ENCODE assay signal across 8 cellular contexts in the genomic region with DNA sequence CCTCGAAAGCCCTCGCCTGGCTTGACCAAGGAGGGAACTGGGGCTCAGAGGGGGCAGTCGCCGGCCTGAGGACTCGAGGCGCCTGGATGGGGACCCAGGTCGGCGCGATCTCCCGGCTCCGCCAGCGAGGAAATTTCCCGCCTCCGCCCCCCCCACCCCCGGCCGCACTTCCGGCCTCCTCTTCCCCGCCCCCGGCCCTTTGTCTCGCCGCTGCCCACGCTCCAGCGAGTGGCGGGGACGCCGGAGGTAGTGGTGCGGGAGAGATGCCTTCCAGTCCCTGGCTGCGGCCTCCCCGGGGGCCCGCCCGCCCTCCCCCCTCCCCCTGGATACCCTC. TPM values are rescaled to one million over a fixed set of nuclear protein-coding genes. Genes with fewer than 3 reads are reported as not detected.
DNase-seq lines count a peak whose midpoint lies in the region; ATAC-seq and TF ChIP-seq lines count a peak whose summit lies in the region.

No MANE protein-coding gene starts in this region.

- peak overlapping the region; percentile 71 for H3K4me3 Mint-ChIP-seq in activated CD4-positive, alpha-beta T cell treated with anti-CD3 and anti-CD28 coated beads, Interleukin-2, amount 10 ng/mL, durations not matched to agents 7 days and 5 days
- H3K4me3 Mint-ChIP-seq in IgD-negative memory B cell (peak overlapping the region; percentile 76 to 88 (median 84)), nephron progenitor cell (peak overlapping the region; percentile 77)
- H3K4me3 Mint-ChIP-seq in central memory CD8-positive, alpha-beta T cell: peak overlapping the region; percentile 73

- DNase-seq in activated CD4-positive, alpha-beta T cell treated with anti-CD3 and anti-CD28 coated beads, Interleukin-2, amount 10 ng/mL, durations not matched to agents 7 days and 5 days: no peak
- DNase-seq in activated CD4-positive, alpha-beta T cell treated with anti-CD3 and anti-CD28 coated beads, Interleukin-2, amount 50 U/mL, for 4 hours: no peak
- no peak for DNase-seq in central memory CD8-positive, alpha-beta T cell (ENCODE audit: low spot score in 2 of 2)
- DNase-seq in nephron progenitor cell: peak; percentile 30
- no peak for DNase-seq in HPDE6-E6E7 (ENCODE audit: extremely low spot score)
- no peak for DNase-seq in LoVo (ENCODE audit: low spot score)

- H3K27ac Mint-ChIP-seq in activated CD4-positive, alpha-beta T cell treated with anti-CD3 and anti-CD28 coated beads, Interleukin-2, amount 10 ng/mL, durations not matched to agents 7 days and 5 days: no peak overlapping the region
- peak overlapping the region in 1 of 3 donors; percentile 82 for H3K27ac Mint-ChIP-seq in IgD-negative memory B cell
- no peak overlapping the region for H3K27ac Mint-ChIP-seq in central memory CD8-positive, alpha-beta T cell (ENCODE audit: low read depth)
- H3K27ac Mint-ChIP-seq in nephron progenitor cell: no peak overlapping the region

- CTCF ChIA-PET in activated CD4-positive, alpha-beta T cell treated with anti-CD3 and anti-CD28 coated beads, Interleukin-2, amount 10 ng/mL, durations not matched to agents 7 days and 5 days (lab: Charles Lee): no interaction called here

- ATAC-seq in central memory CD8-positive, alpha-beta T cell (replicated peaks; ENCODE audit: extremely low read depth, poor library complexity, severe bottlenecking): no peak
- ATAC-seq in GM19397 (IDR thresholded peaks at IDR 0.05; ENCODE audit: unreplicated experiment): no peak

- peaks cover 19% of the 10 kb centered on the region for H3K4me1 Mint-ChIP-seq in activated CD4-positive, alpha-beta T cell treated with anti-CD3 and anti-CD28 coated beads, Interleukin-2, amount 10 ng/mL, durations not matched to agents 7 days and 5 days
- peaks cover 0 to 7% (median 5%) of the 10 kb centered on the region in 3 donors for H3K4me1 Mint-ChIP-seq in IgD-negative memory B cell
- H3K4me1 Mint-ChIP-seq in central memory CD8-positive, alpha-beta T cell: peaks cover 9% of the 10 kb centered on the region
- H3K4me1 Mint-ChIP-seq in nephron progenitor cell: peaks cover 30% of the 10 kb centered on the region

- POLR2A ChIA-PET in activated CD4-positive, alpha-beta T cell treated with anti-CD3 and anti-CD28 coated beads, Interleukin-2, amount 10 ng/mL, durations not matched to agents 7 days and 5 days (lab: Charles Lee): no interaction called here

- no peaks in the 10 kb centered on the region for H3K36me3 Mint-ChIP-seq in activated CD4-positive, alpha-beta T cell treated with anti-CD3 and anti-CD28 coated beads, Interleukin-2, amount 10 ng/mL, durations not matched to agents 7 days and 5 days (ENCODE audit: low read depth)
- H3K36me3 Mint-ChIP-seq in IgD-negative memory B cell (no peaks in the 10 kb centered on the region), nephron progenitor cell (ENCODE audit: low read depth) (no peaks in the 10 kb centered on the region)
- H3K36me3 Mint-ChIP-seq in central memory CD8-positive, alpha-beta T cell (ENCODE audit: insufficient read depth): peaks cover 2% of the 10 kb centered on the region

- peaks cover 39% of the 10 kb centered on the region for H3K27me3 Mint-ChIP-seq in activated CD4-positive, alpha-beta T cell treated with anti-CD3 and anti-CD28 coated beads, Interleukin-2, amount 10 ng/mL, durations not matched to agents 7 days and 5 days
- peaks cover 16% of the 10 kb centered on the region for H3K27me3 Mint-ChIP-seq in IgD-negative memory B cell
- peaks cover 34% of the 10 kb centered on the region for H3K27me3 Mint-ChIP-seq in central memory CD8-positive, alpha-beta T cell
- peaks cover 36% of the 10 kb centered on the region for H3K27me3 Mint-ChIP-seq in nephron progenitor cell (ENCODE audit: low read depth, poor library complexity)

- H3K9me3 Mint-ChIP-seq in activated CD4-positive, alpha-beta T cell treated with anti-CD3 and anti-CD28 coated beads, Interleukin-2, amount 10 ng/mL, durations not matched to agents 7 days and 5 days: no peaks in the 10 kb centered on the region
- H3K9me3 Mint-ChIP-seq in IgD-negative memory B cell: peaks cover 0 to 2% (median 0%) of the 10 kb centered on the region in 3 donors
- H3K9me3 Mint-ChIP-seq in central memory CD8-positive, alpha-beta T cell: no peaks in the 10 kb centered on the region
- H3K9me3 Mint-ChIP-seq in nephron progenitor cell: no peaks in the 10 kb centered on the region

- no peak for TF ChIP-seq CTCF in nephron progenitor cell (IDR thresholded peaks at IDR 0.05)

RNA-seq across cellular contexts. Expression of a gene that starts 0.4 kb away (rescaled TPM):
- total RNA-seq in activated CD4-positive, alpha-beta T cell treated with anti-CD3 and anti-CD28 coated beads, Interleukin-2, amount 10 ng/mL, durations not matched to agents 7 days and 5 days: 1 to 10 TPM; 2.5 to 2.6 TPM
- 0.35 TPM for polyA plus RNA-seq in IgD-negative memory B cell

RNA-seq across cellular contexts. Expression of a gene that starts 19.9 kb away (rescaled TPM):
- not detected for total RNA-seq in activated CD4-positive, alpha-beta T cell treated with anti-CD3 and anti-CD28 coated beads, Interleukin-2, amount 10 ng/mL, durations not matched to agents 7 days and 5 days
- polyA plus RNA-seq in IgD-negative memory B cell: not detected

RNA-seq across cellular contexts. Expression of a gene that starts 20.1 kb away (rescaled TPM):
- total RNA-seq in activated CD4-positive, alpha-beta T cell treated with anti-CD3 and anti-CD28 coated beads, Interleukin-2, amount 10 ng/mL, durations not matched to agents 7 days and 5 days: not detected
- polyA plus RNA-seq in IgD-negative memory B cell: not detected

RNA-seq across cellular contexts. Expression of a gene that starts 36.9 kb away (rescaled TPM):
- total RNA-seq in activated CD4-positive, alpha-beta T cell treated with anti-CD3 and anti-CD28 coated beads, Interleukin-2, amount 10 ng/mL, durations not matched to agents 7 days and 5 days: 10 to 100 TPM; 39.6 to 42.5 TPM
- 19.5 TPM for polyA plus RNA-seq in IgD-negative memory B cell
